In the genomic region with DNA sequence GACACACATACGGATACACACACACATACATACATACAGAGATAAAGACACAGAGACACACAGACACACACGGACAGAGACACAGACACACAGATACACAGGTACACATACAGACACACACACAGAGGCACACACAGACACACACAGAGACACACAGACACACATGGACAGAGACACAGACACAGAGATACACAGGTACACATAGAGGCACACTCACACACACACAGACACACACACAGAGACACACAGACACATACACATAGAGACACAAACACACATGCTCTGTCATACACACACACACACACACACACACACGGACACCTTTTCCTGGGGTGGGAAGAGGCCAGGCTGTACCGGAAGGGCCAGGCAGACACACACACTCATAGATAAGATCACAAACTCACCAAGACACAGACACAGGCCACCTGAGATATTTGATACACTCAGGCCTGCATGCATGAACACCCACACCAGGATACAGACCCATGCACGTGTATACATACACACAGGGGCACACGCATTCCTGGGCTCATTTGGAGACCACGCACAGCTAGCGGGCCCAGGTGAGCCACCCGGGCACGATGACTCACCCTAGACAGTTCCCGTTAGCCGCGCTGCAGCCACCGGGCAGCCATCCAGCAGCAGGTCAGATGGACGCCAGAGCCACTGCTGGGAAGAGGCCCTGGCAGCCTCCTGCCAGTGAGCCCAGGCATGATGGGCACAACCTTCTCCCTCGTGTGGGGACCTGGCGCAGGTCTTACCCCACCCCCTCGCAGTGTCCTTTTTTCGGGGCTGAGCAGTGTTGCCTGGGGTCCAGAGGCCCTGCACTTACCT, we compare ENCODE assay signal across 8 cellular contexts. TPM values are rescaled to one million over a fixed set of nuclear protein-coding genes. Genes with fewer than 3 reads are reported as not detected.
DNase-seq lines count a peak whose midpoint lies in the region; ATAC-seq and TF ChIP-seq lines count a peak whose summit lies in the region.

No MANE protein-coding gene starts in this region.

- H3K27ac Mint-ChIP-seq in CD4-positive, alpha-beta T cell = no peak overlapping the region
- H3K27ac Mint-ChIP-seq in endodermal cell (no peak overlapping the region), nephron (peak overlapping the region in 1 of 3 experiments; percentile 1)
- H3K27ac Mint-ChIP-seq in stimulated activated naive B cell treated with anti-CD40 and anti-IgM and Interleukin-4, amounts not matched to agents 10 μg/mL and 1 μg/mL and 100 μg/mL, for 72 hours = no peak overlapping the region

- intact Hi-C loops in CD4-positive, alpha-beta T cell (cut with DNase I, micrococcal nuclease) = loop anchor here in 1 of 2 experiments (5.0 kb wide), 1 partner anchor 202 kb away; a partner anchor contains a TSS

- TF ChIP-seq POLR2A in GM18505 (IDR thresholded peaks at IDR 0.05; ENCODE audit: borderline replicate concordance, extremely low read depth, insufficient read depth, insufficient read length) = no peak

- no peaks in the 10 kb centered on the region for H3K36me3 Mint-ChIP-seq in CD4-positive, alpha-beta T cell (ENCODE audit: low read depth)
- H3K36me3 Mint-ChIP-seq in endodermal cell (ENCODE audit: low read depth) (no peaks in the 10 kb centered on the region), nephron (ENCODE audit: low read depth) (no peaks in the 10 kb centered on the region)
- no peaks in the 10 kb centered on the region for H3K36me3 Mint-ChIP-seq in stimulated activated naive B cell treated with anti-CD40 and anti-IgM and Interleukin-4, amounts not matched to agents 10 μg/mL and 1 μg/mL and 100 μg/mL, for 72 hours

- H3K4me3 Mint-ChIP-seq in CD4-positive, alpha-beta T cell = peak overlapping the region; percentile 49
- H3K4me3 Mint-ChIP-seq in endodermal cell (no peak overlapping the region), nephron (peak overlapping the region; percentile 3 to 63 (median 54))
- no peak overlapping the region for H3K4me3 Mint-ChIP-seq in stimulated activated naive B cell treated with anti-CD40 and anti-IgM and Interleukin-4, amounts not matched to agents 10 μg/mL and 1 μg/mL and 100 μg/mL, for 72 hours

- no peak overlapping the region for H3K4me3 ChIP-seq in endodermal cell (ENCODE audit: low read length)

- WGBS in endodermal cell (ENCODE audit: insufficient coverage in 1 of 2, insufficient read length in 1 of 2), 2 experiments = 86 to 87% methylated on average over 15 to 19 of the region's 19 CpGs

- H3K36me3 ChIP-seq in endodermal cell (ENCODE audit: control insufficient read depth, insufficient read depth, low read length) = no peaks in the 10 kb centered on the region

- no peak overlapping the region for H3K9ac ChIP-seq in endodermal cell (ENCODE audit: extremely low read depth, low read length, poor library complexity, severe bottlenecking)

- H3K4me1 ChIP-seq in endodermal cell (ENCODE audit: control insufficient read depth, insufficient read depth, low read length) = no peaks in the 10 kb centered on the region

- no peak for TF ChIP-seq CTCF in CD4-positive, alpha-beta T cell (IDR thresholded peaks at IDR 0.05)
- TF ChIP-seq CTCF in endodermal cell (conservative IDR thresholded peaks at IDR 0.05) (no peak), nephron (IDR thresholded peaks at IDR 0.05; ENCODE audit: unreplicated experiment in 3 of 3) (no peak)

- H3K9me3 ChIP-seq in CD4-positive, alpha-beta T cell (ENCODE audit: control insufficient read depth, low read length) = no peaks in the 10 kb centered on the region
- H3K9me3 ChIP-seq in endodermal cell (ENCODE audit: control insufficient read depth, low read length) = no peaks in the 10 kb centered on the region

- peaks cover 5% of the 10 kb centered on the region for H3K4me1 Mint-ChIP-seq in CD4-positive, alpha-beta T cell (ENCODE audit: low read depth)
- H3K4me1 Mint-ChIP-seq in endodermal cell (peaks cover 3% of the 10 kb centered on the region), nephron (peaks cover 39% of the 10 kb centered on the region)
- H3K4me1 Mint-ChIP-seq in stimulated activated naive B cell treated with anti-CD40 and anti-IgM and Interleukin-4, amounts not matched to agents 10 μg/mL and 1 μg/mL and 100 μg/mL, for 72 hours = peaks cover 25 to 26% of the 10 kb centered on the region in 2 donors

- POLR2A ChIA-PET in CD4-positive, alpha-beta T cell (lab: Charles Lee) = no interaction called here

- CTCF ChIA-PET in CD4-positive, alpha-beta T cell (lab: Charles Lee) = no interaction called here

- no peak for DNase-seq in CD4-positive, alpha-beta T cell
- DNase-seq in NCI-H69 (lab: John Stamatoyannopoulos, UW) (peak; percentile 43), endodermal cell (peak; percentile 48), Ammon's horn (ENCODE audit: low spot score) (no peak)
- no peak for DNase-seq in stimulated activated naive B cell treated with anti-CD40 and anti-IgM and Interleukin-4, amounts not matched to agents 10 μg/mL and 1 μg/mL and 100 μg/mL, for 72 hours

- H3K27me3 ChIP-seq in CD4-positive, alpha-beta T cell (ENCODE audit: control insufficient read depth, insufficient read depth, low read length) = peaks cover 25% of the 10 kb centered on the region
- peaks cover 36% of the 10 kb centered on the region for H3K27me3 ChIP-seq in endodermal cell (ENCODE audit: control insufficient read depth, insufficient read depth, low read length, poor library complexity, severe bottlenecking)

- no peak for ATAC-seq in CD4-positive, alpha-beta T cell (ENCODE audit: poor library complexity)
- ATAC-seq in stimulated activated naive B cell treated with anti-CD40 and anti-IgM and Interleukin-4, amounts not matched to agents 10 μg/mL and 1 μg/mL and 100 μg/mL, for 72 hours (replicated peaks) = no peak
- ATAC-seq in GM21576 (IDR thresholded peaks at IDR 0.05; ENCODE audit: unreplicated experiment) (no peak), GM18505 (IDR thresholded peaks at IDR 0.05; ENCODE audit: unreplicated experiment) (no peak)

- H3K9me3 Mint-ChIP-seq in CD4-positive, alpha-beta T cell = no peaks in the 10 kb centered on the region
- H3K9me3 Mint-ChIP-seq in endodermal cell (no peaks in the 10 kb centered on the region), nephron (no peaks in the 10 kb centered on the region)
- H3K9me3 Mint-ChIP-seq in stimulated activated naive B cell treated with anti-CD40 and anti-IgM and Interleukin-4, amounts not matched to agents 10 μg/mL and 1 μg/mL and 100 μg/mL, for 72 hours = peaks cover 0 to 2% of the 10 kb centered on the region in 2 donors

- H3K27me3 Mint-ChIP-seq in CD4-positive, alpha-beta T cell = peaks cover 32% of the 10 kb centered on the region
- peaks cover 57% of the 10 kb centered on the region for H3K27me3 Mint-ChIP-seq in endodermal cell (ENCODE audit: insufficient read depth)
- H3K27me3 Mint-ChIP-seq in nephron (ENCODE audit: low read depth) = peaks cover 29% of the 10 kb centered on the region
- peaks cover 26 to 28% of the 10 kb centered on the region in 2 donors for H3K27me3 Mint-ChIP-seq in stimulated activated naive B cell treated with anti-CD40 and anti-IgM and Interleukin-4, amounts not matched to agents 10 μg/mL and 1 μg/mL and 100 μg/mL, for 72 hours

- H3K27ac ChIP-seq in CD4-positive, alpha-beta T cell (ENCODE audit: low read depth, low read length) = no peak overlapping the region
- no peak overlapping the region for H3K27ac ChIP-seq in endodermal cell (ENCODE audit: low read depth, low read length)

RNA-seq across cellular contexts. Expression of a gene that starts 1.8 kb away (rescaled TPM):
- under 1 TPM in 1 of 2 experiments, not detected in 1; 0.05 TPM for total RNA-seq in CD4-positive, alpha-beta T cell
- total RNA-seq in endodermal cell = 1 to 10 TPM in 1 of 2 donors, under 1 TPM in 1; 0.93 to 2.2 TPM
- polyA plus RNA-seq in endodermal cell (2013, experiment 1 of 2) = 3.5 TPM
- 3.0 TPM for polyA plus RNA-seq in endodermal cell (2013, experiment 2 of 2)

RNA-seq across cellular contexts. Expression of a gene that starts 5.6 kb away (rescaled TPM):
- total RNA-seq in CD4-positive, alpha-beta T cell = 1 to 10 TPM; 1.7 to 1.8 TPM
- 10 to 100 TPM; 11.2 to 12.5 TPM for total RNA-seq in endodermal cell
- 9.8 TPM for polyA plus RNA-seq in endodermal cell (2013, experiment 1 of 2)
- polyA plus RNA-seq in endodermal cell (2013, experiment 2 of 2) = 9.0 TPM

RNA-seq across cellular contexts. Expression of a gene that starts 40.9 kb away (rescaled TPM):
- total RNA-seq in CD4-positive, alpha-beta T cell = 10 to 100 TPM; 17.7 to 18.8 TPM
- 10 to 100 TPM; 46.6 to 65.1 TPM for total RNA-seq in endodermal cell
- polyA plus RNA-seq in endodermal cell (2013, experiment 1 of 2) = 52.4 TPM
- 53.2 TPM for polyA plus RNA-seq in endodermal cell (2013, experiment 2 of 2)

RNA-seq across cellular contexts. Expression of a gene that starts 55.3 kb away (rescaled TPM):
- total RNA-seq in CD4-positive, alpha-beta T cell = 1 to 10 TPM; 1.6 to 2.1 TPM
- not detected for total RNA-seq in endodermal cell
- 0.04 TPM for polyA plus RNA-seq in endodermal cell (2013, experiment 1 of 2)
- not detected for polyA plus RNA-seq in endodermal cell (2013, experiment 2 of 2)

Comparison
In these comparisons a context has a peak if more than half of its experiments do, and no peak if none do; other contexts are left out.
1. DNase-seq: peak in NCI-H69 (single experiment) and endodermal cell (single experiment); none in CD4-positive, alpha-beta T cell (0 of 10), stimulated activated naive B cell treated with anti-CD40 and anti-IgM and Interleukin-4, amounts not matched to agents 10 μg/mL and 1 μg/mL and 100 μg/mL, for 72 hours (single experiment) and Ammon's horn (single experiment).
2. H3K4me3 Mint-ChIP-seq: peak in CD4-positive, alpha-beta T cell (single experiment) and nephron (3 of 3); none in endodermal cell (single experiment) and stimulated activated naive B cell treated with anti-CD40 and anti-IgM and Interleukin-4, amounts not matched to agents 10 μg/mL and 1 μg/mL and 100 μg/mL, for 72 hours (0 of 2).
3. RNA of a gene that starts 5.6 kb away (total RNA-seq): 11.2 to 12.5 TPM in endodermal cell; 1.7 to 1.8 TPM in CD4-positive, alpha-beta T cell; every median in the first group is over 4 times any median in the second.